Comparison of ENCODE assay signal across 15 cellular contexts in genomic region chr12:24631691-24632090, GRCh38.
DNase-seq lines count a peak whose midpoint lies in the region; ATAC-seq and TF ChIP-seq lines count a peak whose summit lies in the region.
"Had no signal": no experiment of that assay in that cellular context is flagged by ENCODE, and none has a peak within 500 bp of the region (broad histone marks: within the 10 kb centered on the region; RNA-seq: fewer than 3 reads in every experiment).

No MANE protein-coding gene starts in this region.

- H3K9me3 Mint-ChIP-seq in activated CD8-positive, alpha-beta memory T cell treated with anti-CD3 and anti-CD28 coated beads, Interleukin-2, amount 10 ng/mL, durations not matched to agents 7 days and 5 days (ENCODE audit: low read depth): no peaks in the 10 kb centered on the region
- H3K9me3 Mint-ChIP-seq in effector memory CD8-positive, alpha-beta T cell: no peaks in the 10 kb centered on the region
- H3K9me3 Mint-ChIP-seq: CD4-positive, alpha-beta T cell had no signal

- ATAC-seq in activated CD8-positive, alpha-beta memory T cell treated with anti-CD3 and anti-CD28 coated beads, Interleukin-2, amount 10 ng/mL, durations not matched to agents 7 days and 5 days: no peak
- ATAC-seq in effector memory CD8-positive, alpha-beta T cell (replicated peaks): no peak
- ATAC-seq in HG03025 (IDR thresholded peaks at IDR 0.05; ENCODE audit: low FRiP score, unreplicated experiment): no peak
- no peak for ATAC-seq in HG03354 (IDR thresholded peaks at IDR 0.05; ENCODE audit: poor library complexity, severe bottlenecking, unreplicated experiment)

- no peak for DNase-seq in activated CD8-positive, alpha-beta memory T cell treated with anti-CD3 and anti-CD28 coated beads, Interleukin-2, amount 10 ng/mL, durations not matched to agents 7 days and 5 days
- DNase-seq in activated CD8-positive, alpha-beta memory T cell treated with anti-CD3 and anti-CD28 coated beads, Interleukin-2, amount 50 U/mL, for 4 hours: no peak
- peak; percentile 8 for DNase-seq in OCI-M1 (lab: John Stamatoyannopoulos, UW)
- DNase-seq in fibroblast of mammary gland (ENCODE audit: low read depth): peak; percentile 75
- DNase-seq in effector memory CD8-positive, alpha-beta T cell: no peak
- DNase-seq: 8988T; AML-193; CD4-positive, alpha-beta T cell; DND-41; GDM1; HFFc6 had no signal

- no peak for TF ChIP-seq CTCF in fibroblast of mammary gland (conservative IDR thresholded peaks at IDR 0.05; ENCODE audit: control insufficient read depth, insufficient read depth, low read depth, low read length)

- H3K4me1 Mint-ChIP-seq in activated CD8-positive, alpha-beta memory T cell treated with anti-CD3 and anti-CD28 coated beads, Interleukin-2, amount 10 ng/mL, durations not matched to agents 7 days and 5 days: no peaks in the 10 kb centered on the region
- no peaks in the 10 kb centered on the region for H3K4me1 Mint-ChIP-seq in effector memory CD8-positive, alpha-beta T cell (ENCODE audit: low read depth in 2 of 2)

- CTCF ChIA-PET in activated CD8-positive, alpha-beta memory T cell treated with anti-CD3 and anti-CD28 coated beads, Interleukin-2, amount 10 ng/mL, durations not matched to agents 7 days and 5 days (lab: Charles Lee): no interaction called here

- H3K27ac Mint-ChIP-seq in activated CD8-positive, alpha-beta memory T cell treated with anti-CD3 and anti-CD28 coated beads, Interleukin-2, amount 10 ng/mL, durations not matched to agents 7 days and 5 days: peak overlapping the region; percentile 33
- H3K27ac Mint-ChIP-seq in effector memory CD8-positive, alpha-beta T cell: no peak overlapping the region
- H3K27ac Mint-ChIP-seq: CD4-positive, alpha-beta T cell; HFFc6 had no signal

- peaks cover 7% of the 10 kb centered on the region for H3K27me3 Mint-ChIP-seq in activated CD8-positive, alpha-beta memory T cell treated with anti-CD3 and anti-CD28 coated beads, Interleukin-2, amount 10 ng/mL, durations not matched to agents 7 days and 5 days
- peaks cover 0 to 7% of the 10 kb centered on the region in 2 donors for H3K27me3 Mint-ChIP-seq in effector memory CD8-positive, alpha-beta T cell
- H3K27me3 Mint-ChIP-seq: CD4-positive, alpha-beta T cell had no signal

- no peak overlapping the region for H3K4me3 ChIP-seq in fibroblast of mammary gland (ENCODE audit: control insufficient read depth, low read depth, low read length)
- H3K4me3 ChIP-seq: BLaER1, HAP-1 had no signal

- H3K36me3 Mint-ChIP-seq in activated CD8-positive, alpha-beta memory T cell treated with anti-CD3 and anti-CD28 coated beads, Interleukin-2, amount 10 ng/mL, durations not matched to agents 7 days and 5 days: no peaks in the 10 kb centered on the region
- no peaks in the 10 kb centered on the region for H3K36me3 Mint-ChIP-seq in effector memory CD8-positive, alpha-beta T cell (ENCODE audit: insufficient read depth)

- no peak overlapping the region for H3K4me3 Mint-ChIP-seq in activated CD8-positive, alpha-beta memory T cell treated with anti-CD3 and anti-CD28 coated beads, Interleukin-2, amount 10 ng/mL, durations not matched to agents 7 days and 5 days
- H3K4me3 Mint-ChIP-seq in effector memory CD8-positive, alpha-beta T cell: no peak overlapping the region
- H3K4me3 Mint-ChIP-seq: CD4-positive, alpha-beta T cell; HFFc6 had no signal

Comparison
In these comparisons a context has a peak if more than half of its experiments do, and no peak if none do; other contexts are left out.
1. DNase-seq: peak in OCI-M1 (single experiment) and fibroblast of mammary gland (single experiment); none in activated CD8-positive, alpha-beta memory T cell treated with anti-CD3 and anti-CD28 coated beads, Interleukin-2, amount 10 ng/mL, durations not matched to agents 7 days and 5 days (single experiment), activated CD8-positive, alpha-beta memory T cell treated with anti-CD3 and anti-CD28 coated beads, Interleukin-2, amount 50 U/mL, for 4 hours (single experiment) and effector memory CD8-positive, alpha-beta T cell (0 of 3).